Comparison of ENCODE assay signal across 7 cellular contexts in genomic region chr22:39446239-39446721, GRCh38. TPM values are rescaled to one million over a fixed set of nuclear protein-coding genes. Genes with fewer than 3 reads are reported as not detected.
A peak's percentile ranks its signal among the peaks of the same experiment; 100 is the strongest.
DNase-seq lines count a peak whose midpoint lies in the region; ATAC-seq, FAIRE-seq and TF ChIP-seq lines count a peak whose summit lies in the region.

No MANE protein-coding gene starts in this region.

- no peak overlapping the region for H2BK120ac ChIP-seq in mesendoderm (ENCODE audit: low read depth, low read length)

- H3K27ac ChIP-seq in mesendoderm (ENCODE audit: low read depth, low read length) (no peak overlapping the region), tibial artery (no peak overlapping the region)

- WGBS in mesendoderm (ENCODE audit: extremely low coverage, insufficient coverage, low lambda C conversion rate) = no CpG with 5 or more reads among the region's 13 CpGs

- H3K79me1 ChIP-seq in mesendoderm (ENCODE audit: low read length) = no peaks in the 10 kb centered on the region

- no peak overlapping the region for H4K8ac ChIP-seq in mesendoderm (ENCODE audit: low read depth, low read length)

- H3K4me1 ChIP-seq in mesendoderm (ENCODE audit: control insufficient read depth, low read depth, low read length) = peaks cover 3% of the 10 kb centered on the region
- H3K4me1 ChIP-seq in tibial artery = no peaks in the 10 kb centered on the region

- peaks cover 22 to 65% (median 57%) of the 10 kb centered on the region in 3 donors for H3K4me1 Mint-ChIP-seq in IgD-negative memory B cell

- DNase-seq in mesendoderm (peak; percentile 69), frontal cortex (ENCODE audit: low spot score in 2 of 2) (no peak), GM19240 (ENCODE audit: insufficient read length, low spot score) (no peak), tibial artery (no peak)

- intact Hi-C loops in tibial artery (cut with DNase I; ENCODE audit: low total_unique reads) = no loop called here

- H2AK5ac ChIP-seq in mesendoderm (ENCODE audit: low read length) = no peak overlapping the region

- H3K4me3 ChIP-seq in mesendoderm (ENCODE audit: low read length) = no peak overlapping the region
- no peak overlapping the region for H3K4me3 ChIP-seq in tibial artery

- ATAC-seq in GM18867 (IDR thresholded peaks at IDR 0.05; ENCODE audit: unreplicated experiment) (peak; percentile 31), GM21717 (IDR thresholded peaks at IDR 0.05; ENCODE audit: unreplicated experiment) (peak; percentile 13)

- H3K36me3 Mint-ChIP-seq in IgD-negative memory B cell = no peaks in the 10 kb centered on the region

- no peak overlapping the region for H2BK5ac ChIP-seq in mesendoderm (ENCODE audit: low read length)

- no peaks in the 10 kb centered on the region for H3K36me3 ChIP-seq in mesendoderm (ENCODE audit: control insufficient read depth, insufficient read depth, low read length)
- no peaks in the 10 kb centered on the region for H3K36me3 ChIP-seq in tibial artery

- no peak overlapping the region for H3K23ac ChIP-seq in mesendoderm (ENCODE audit: low read length)

- H3K4me2 ChIP-seq in mesendoderm (ENCODE audit: low read length) = no peak overlapping the region

- H4K5ac ChIP-seq in mesendoderm (ENCODE audit: low read length) = no peak overlapping the region

- no peaks in the 10 kb centered on the region for H3K9me3 Mint-ChIP-seq in IgD-negative memory B cell

- peak overlapping the region; percentile 37 for H3K56ac ChIP-seq in mesendoderm (ENCODE audit: low read length)

- no peak overlapping the region for H2BK15ac ChIP-seq in mesendoderm (replicated peaks; ENCODE audit: low read depth)

- no peaks in the 10 kb centered on the region for H3K27me3 ChIP-seq in mesendoderm (ENCODE audit: insufficient read depth, low read length, poor library complexity)
- peaks cover 0 to 35% of the 10 kb centered on the region in 2 donors for H3K27me3 ChIP-seq in tibial artery

- no peaks in the 10 kb centered on the region for H3K9me3 ChIP-seq in tibial artery

- peaks cover 3% of the 10 kb centered on the region for H3K27me3 Mint-ChIP-seq in IgD-negative memory B cell

- no peak overlapping the region for H3K18ac ChIP-seq in mesendoderm (ENCODE audit: low read length)

- no peak for FAIRE-seq in frontal cortex (lab: Jason Lieb, UNC)

- H3K4ac ChIP-seq in mesendoderm (ENCODE audit: low read depth, low read length) = no peak overlapping the region

- H3K27ac Mint-ChIP-seq in IgD-negative memory B cell = peak overlapping the region; percentile 56 to 93 (median 81)

- peak overlapping the region; percentile 20 for H3K9ac ChIP-seq in mesendoderm (ENCODE audit: low read length)

- no peak for TF ChIP-seq CTCF in tibial artery (IDR thresholded peaks at IDR 0.05)

- no peaks in the 10 kb centered on the region for H3K79me2 ChIP-seq in mesendoderm (ENCODE audit: control insufficient read depth, insufficient read depth, low read length)

- H3K4me3 Mint-ChIP-seq in IgD-negative memory B cell = peak overlapping the region; percentile 68 to 92 (median 88)

RNA-seq across cellular contexts. Expression of gene MGAT3, which starts 10.5 kb away (rescaled TPM):
- 2.1 TPM for polyA plus RNA-seq in IgD-negative memory B cell
- 2.4 TPM for polyA plus RNA-seq in mesendoderm (2013, experiment 1 of 2)
- polyA plus RNA-seq in mesendoderm (2013, experiment 2 of 2) = 2.4 TPM
- total RNA-seq in frontal cortex = 19.2 TPM

RNA-seq across cellular contexts. Expression of gene TAB1, which starts 46.7 kb away (rescaled TPM):
- polyA plus RNA-seq in IgD-negative memory B cell = 2.7 TPM
- polyA plus RNA-seq in mesendoderm (2013, experiment 1 of 2) = 13.1 TPM
- polyA plus RNA-seq in mesendoderm (2013, experiment 2 of 2) = 12.1 TPM
- 15.1 TPM for total RNA-seq in frontal cortex

RNA-seq across cellular contexts. Expression of gene MIEF1, which starts 55.8 kb away (rescaled TPM):
- 24.8 TPM for polyA plus RNA-seq in IgD-negative memory B cell
- polyA plus RNA-seq in mesendoderm (2013, experiment 1 of 2) = 28.6 TPM
- polyA plus RNA-seq in mesendoderm (2013, experiment 2 of 2) = 28.4 TPM
- 16.3 TPM for total RNA-seq in frontal cortex
